ENCODE assay signal across 8 cellular contexts in the genomic region with DNA sequence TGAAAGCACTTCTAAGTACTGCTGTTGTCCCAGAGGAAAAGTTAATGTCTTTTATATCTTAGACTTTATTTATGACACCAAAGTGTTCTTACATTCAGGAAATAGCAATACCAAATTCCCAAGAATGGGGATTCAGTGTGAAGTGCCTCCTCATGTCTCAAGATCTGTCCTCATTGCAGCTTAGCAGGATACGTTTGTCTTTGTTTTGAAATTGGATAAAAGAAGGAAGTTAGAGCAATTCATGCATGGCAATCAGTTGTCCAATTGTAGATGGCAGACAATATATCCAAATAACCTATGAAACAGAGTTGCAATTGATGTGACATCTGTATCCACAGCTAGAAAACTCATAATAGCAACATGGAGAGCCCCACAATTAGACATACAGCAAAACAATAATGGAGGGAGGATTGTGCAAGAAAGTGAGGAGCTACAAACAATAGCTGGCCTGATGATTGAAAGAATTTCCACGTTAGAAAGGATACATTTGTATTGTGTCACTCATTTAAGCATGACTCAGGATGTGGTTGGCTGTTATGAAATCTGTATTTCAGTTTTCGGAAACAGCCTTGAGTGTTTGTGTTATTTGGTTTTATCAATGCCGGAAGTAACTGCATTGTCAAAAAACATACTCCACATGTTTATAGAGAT.
DNase-seq lines count a peak whose midpoint lies in the region; ATAC-seq lines count a peak whose summit lies in the region.

No MANE protein-coding gene starts in this region.

- no peaks in the 10 kb centered on the region for H3K9me3 ChIP-seq in right cardiac atrium (ENCODE audit: control insufficient read depth, low read length)

- H3K4me1 ChIP-seq in right cardiac atrium (ENCODE audit: control insufficient read depth, insufficient read depth, low read length): no peaks in the 10 kb centered on the region

- in situ Hi-C loops in KBM-7 (cut with MboI; ENCODE audit: low pct_unique_long_range_greater_than_20kb, low sequenced_read_pairs): no loop called here

- H3K27me3 Mint-ChIP-seq in activated CD4-positive, alpha-beta T cell treated with anti-CD3 and anti-CD28 coated beads for 36 hours: no peaks in the 10 kb centered on the region

- no peak for DNase-seq in activated CD4-positive, alpha-beta T cell treated with anti-CD3 and anti-CD28 coated beads for 36 hours
- no peak for DNase-seq in activated CD4-positive, alpha-beta T cell treated with anti-CD3 and anti-CD28 coated beads for 1 hour
- DNase-seq in KBM-7: peak; percentile 88
- DNase-seq in central memory CD4-positive, alpha-beta T cell: peak; percentile 31
- DNase-seq in skeletal muscle cell (ENCODE audit: low read depth): peak; percentile 65
- DNase-seq in right cardiac atrium: no peak
- no peak for DNase-seq in DMS153 (lab: John Stamatoyannopoulos, UW)
- no peak for DNase-seq in activated effector memory CD4-positive, alpha-beta T cell treated with anti-CD3 and anti-CD28 coated beads, Interleukin-2, amount 50 U/mL, for 16 hours

- intact Hi-C loops in activated CD4-positive, alpha-beta T cell treated with anti-CD3 and anti-CD28 coated beads for 36 hours (cut with DNase I, micrococcal nuclease): no loop called here
- intact Hi-C loops in right cardiac atrium (cut with DNase I): no loop called here

- H3K4me3 ChIP-seq in skeletal muscle cell (ENCODE audit: low read depth, low read length) (no peak overlapping the region), right cardiac atrium (ENCODE audit: low read length) (no peak overlapping the region)

- CTCF ChIA-PET in activated CD4-positive, alpha-beta T cell treated with anti-CD3 and anti-CD28 coated beads for 36 hours (lab: Charles Lee): interaction anchor here (1.7 kb wide), 1 partner anchor 10 kb away, joined by 6 read pairs; no protein-coding TSS in a partner anchor

- no peaks in the 10 kb centered on the region for H3K36me3 Mint-ChIP-seq in activated CD4-positive, alpha-beta T cell treated with anti-CD3 and anti-CD28 coated beads for 36 hours (ENCODE audit: low read depth)

- POLR2A ChIA-PET in activated CD4-positive, alpha-beta T cell treated with anti-CD3 and anti-CD28 coated beads for 36 hours (lab: Charles Lee): no interaction called here

- H3K27ac Mint-ChIP-seq in activated CD4-positive, alpha-beta T cell treated with anti-CD3 and anti-CD28 coated beads for 36 hours: peak overlapping the region; percentile 74

- no peak overlapping the region for H3K4me3 Mint-ChIP-seq in activated CD4-positive, alpha-beta T cell treated with anti-CD3 and anti-CD28 coated beads for 36 hours

- H3K9me3 Mint-ChIP-seq in activated CD4-positive, alpha-beta T cell treated with anti-CD3 and anti-CD28 coated beads for 36 hours (ENCODE audit: low read depth): peaks cover 3% of the 10 kb centered on the region

- peaks cover 6% of the 10 kb centered on the region for H3K4me1 Mint-ChIP-seq in activated CD4-positive, alpha-beta T cell treated with anti-CD3 and anti-CD28 coated beads for 36 hours

- H3K27me3 ChIP-seq in right cardiac atrium (ENCODE audit: control insufficient read depth, insufficient read depth): no peaks in the 10 kb centered on the region

- WGBS in right cardiac atrium: 53% methylated on average over 4 of the region's 4 CpGs

- peak; percentile 64 for ATAC-seq in activated CD4-positive, alpha-beta T cell treated with anti-CD3 and anti-CD28 coated beads for 36 hours
- ATAC-seq in right cardiac atrium: no peak

- H3K27ac ChIP-seq in right cardiac atrium (ENCODE audit: low read length): no peak overlapping the region

Comparison
In these comparisons a context has a peak if more than half of its experiments do, and no peak if none do; other contexts are left out.
1. DNase-seq: peak in KBM-7 (single experiment), central memory CD4-positive, alpha-beta T cell (single experiment) and skeletal muscle cell (single experiment); none in activated CD4-positive, alpha-beta T cell treated with anti-CD3 and anti-CD28 coated beads for 36 hours (single experiment), activated CD4-positive, alpha-beta T cell treated with anti-CD3 and anti-CD28 coated beads for 1 hour (single experiment), right cardiac atrium (0 of 3), DMS153 (single experiment) and activated effector memory CD4-positive, alpha-beta T cell treated with anti-CD3 and anti-CD28 coated beads, Interleukin-2, amount 50 U/mL, for 16 hours (single experiment).